Comparison of ENCODE assay signal across 8 cellular contexts in the genomic region with DNA sequence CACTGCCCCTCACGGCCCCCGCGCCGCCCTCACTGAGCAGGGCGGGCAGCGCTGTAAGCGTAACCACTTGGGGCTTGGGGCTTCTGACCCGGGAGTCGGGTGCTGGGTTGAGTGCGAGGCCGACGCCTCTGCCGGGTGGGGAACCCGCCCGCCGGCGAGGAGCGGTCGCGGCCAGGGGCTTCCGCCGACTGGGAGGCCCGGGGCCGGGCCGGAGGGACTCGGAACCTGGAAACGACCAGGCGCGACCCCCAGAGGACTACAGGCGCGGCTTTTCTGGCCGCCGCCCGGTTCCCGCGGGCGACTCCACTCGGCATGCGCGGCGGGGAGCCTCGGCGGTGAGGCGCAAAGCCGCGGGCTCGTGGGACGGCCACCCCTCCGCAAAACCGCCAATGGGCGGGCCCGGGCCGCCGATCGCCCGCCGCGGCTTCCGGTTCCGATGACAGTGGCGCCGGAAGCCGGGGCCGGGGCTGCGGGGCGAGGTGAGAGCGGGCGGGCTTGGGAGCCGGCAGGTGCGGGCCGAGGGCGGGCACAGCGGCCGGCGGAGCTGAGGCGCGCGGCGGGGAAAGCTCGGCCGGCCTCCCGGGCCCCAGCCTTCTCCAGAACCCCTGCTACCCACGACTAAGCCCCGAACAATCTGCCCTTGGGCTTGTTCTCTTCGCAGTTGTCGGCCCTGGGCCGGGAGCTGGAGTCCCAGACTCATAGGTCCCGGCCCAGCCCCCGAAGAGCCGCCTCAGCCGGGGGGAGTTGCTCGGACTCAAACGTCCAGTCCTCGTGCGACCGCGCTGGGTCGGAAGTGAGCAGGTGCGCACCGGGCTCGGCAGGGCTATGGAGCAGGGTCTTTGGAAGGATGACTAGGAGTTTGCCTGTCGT. TPM values are rescaled to one million over a fixed set of nuclear protein-coding genes. Genes with fewer than 3 reads are reported as not detected.
DNase-seq lines count a peak whose midpoint lies in the region; ATAC-seq and TF ChIP-seq lines count a peak whose summit lies in the region.

Gene RMND5B (plus strand): TSS at position 439 of the 870 bp plus-strand sequence. CDS start 7,106 bp downstream, outside the sequence.

- ATAC-seq in GM21390 (IDR thresholded peaks at IDR 0.05; ENCODE audit: unreplicated experiment), result peak; percentile 90

- H3K9ac ChIP-seq in HUES48 (ENCODE audit: low read depth, low read length), result peak within 1 kb of the TSS; percentile 91

- peaks cover 19% of the 10 kb centered on the region for H3K36me3 ChIP-seq in HUES48 (ENCODE audit: control insufficient read depth, insufficient read depth, low read length)

- no peaks in the 10 kb centered on the region for H3K9me3 ChIP-seq in HUES48 (ENCODE audit: control insufficient read depth, insufficient read depth, low read length)

- H3K27ac ChIP-seq in HUES48 (ENCODE audit: low read depth, low read length), result peak within 1 kb of the TSS; percentile 99

- peak; percentile 96 for DNase-seq in D341Med (ENCODE audit: low spot score)
- peak; percentile 83 for DNase-seq in activated T-cell treated with anti-CD3 and anti-CD28 coated beads, Interleukin-2, amount 50 U/mL, for 1 hour
- DNase-seq in epithelial cell of proximal tubule (ENCODE audit: low read depth), result no peak
- peak; percentile 81 for DNase-seq in mucosa of gallbladder (ENCODE audit: low spot score)
- peak; percentile 87 for DNase-seq in stimulated activated CD8-positive, alpha-beta memory T cell treated with anti-CD3 and anti-CD28 coated beads, Interleukin-4, amount 100 ng/mL, for 48 hours

- H3K4me3 ChIP-seq in HUES48 (ENCODE audit: low read depth, low read length) (peak within 1 kb of the TSS; percentile 85), epithelial cell of proximal tubule (ENCODE audit: low read depth, low read length) (peak within 1 kb of the TSS; percentile 93)

- H3K4me1 ChIP-seq in HUES48 (ENCODE audit: control insufficient read depth, insufficient read depth, low read length), result peaks cover 11% of the 10 kb centered on the region

- H3K27me3 ChIP-seq in HUES48 (ENCODE audit: control insufficient read depth, insufficient read depth, low read length), result no peaks in the 10 kb centered on the region

- TF ChIP-seq CTCF in epithelial cell of proximal tubule (conservative IDR thresholded peaks at IDR 0.05; ENCODE audit: low read depth, low read length), result no peak

TF ChIP-seq in PFSK-1, 5 proteins besides CTCF, POLR2A, EP300 and RAD21:
- TF ChIP-seq TAF1 (IDR thresholded peaks at IDR 0.05; ENCODE audit: borderline replicate concordance, insufficient read depth, low read length), result peak; percentile 93; the same call in 1 of the 2 replicates
- peak; percentile 62 for TF ChIP-seq POLR2AphosphoS5 (IDR thresholded peaks at IDR 0.05; ENCODE audit: low read depth, low read length)
- 0 out of 2 replicates have a peak, but pooled peaks have one; percentile 13 for TF ChIP-seq SIN3A (IDR thresholded peaks at IDR 0.05; ENCODE audit: borderline replicate concordance, insufficient read depth, low read length)
- peak in 1 of 2 experiments; percentile 56; a peak in 1 of 4 replicates for TF ChIP-seq REST (IDR thresholded peaks at IDR 0.05; ENCODE audit: insufficient read depth in 1 of 2, low read depth in 2 of 2, low read length in 2 of 2)
- peak; percentile 12 for TF ChIP-seq FOXP2 (optimal IDR thresholded peaks at IDR 0.05; ENCODE audit: borderline replicate concordance, extremely low read depth, extremely low read length, insufficient read depth)

RNA-seq across cellular contexts. Expression of gene RMND5B, which starts in this region (rescaled TPM):
- polyA plus RNA-seq in PFSK-1 (2012; ENCODE audit: insufficient read length, low read depth), result 38.1 TPM
- total RNA-seq in epithelial cell of proximal tubule (23.4 and 31.5 TPM in 2 replicates), mucosa of gallbladder (43.7 TPM)
